Comparison of ENCODE assay signal across 8 cellular contexts in genomic region chr9:128026255-128027165, GRCh38. TPM values are rescaled to one million over a fixed set of nuclear protein-coding genes. Genes with fewer than 3 reads are reported as not detected.
DNase-seq lines count a peak whose midpoint lies in the region; ATAC-seq, FAIRE-seq and TF ChIP-seq lines count a peak whose summit lies in the region.

No MANE protein-coding gene starts in this region.

- peak overlapping the region in 7 of 11 experiments; percentile 2 to 56 (median 29); a peak in 10 of 22 replicates for H3K27ac ChIP-seq in BLaER1 treated with 17β-estradiol and CSF1 and Interleukin-3, amounts not matched to agents 10 nM and 100 nM
- no peak overlapping the region for H3K27ac ChIP-seq in HCT116 (ENCODE audit: low read depth, low read length)

- TF ChIP-seq POLR2A in HCT116 (IDR thresholded peaks at IDR 0.05; ENCODE audit: borderline replicate concordance, extremely low read depth, insufficient read depth, insufficient read length) (no peak), H54 (IDR thresholded peaks at IDR 0.05; ENCODE audit: low read depth, low read length) (no peak)

- no peak overlapping the region for H2AFZ ChIP-seq in HCT116 (ENCODE audit: low read depth, low read length, poor library complexity, severe bottlenecking)

- BruUV-seq in HCT116 (replicated peaks; lab: Mats Ljungman, UMichigan), result no TSS peak

- peak overlapping the region in 7 of 11 experiments; percentile 8 to 47 (median 25); a peak in 8 of 22 replicates for H3K9ac ChIP-seq in BLaER1 treated with 17β-estradiol and CSF1 and Interleukin-3, amounts not matched to agents 10 nM and 100 nM
- H3K9ac ChIP-seq in HCT116 (ENCODE audit: low read length), result no peak overlapping the region

- RAD21 ChIA-PET in HCT116 (lab: Charles Lee; ENCODE audit: low non-redundant PET in 1 of 2, low total read pairs in 2 of 2, uncharacterized antibody in 2 of 2, unreplicated experiment in 2 of 2), result no interaction called here

- H3K27me3 ChIP-seq in BLaER1 treated with 17β-estradiol and CSF1 and Interleukin-3, amounts not matched to agents 10 nM and 100 nM, result no peaks in the 10 kb centered on the region
- H3K27me3 ChIP-seq in HCT116 (ENCODE audit: insufficient read depth, low read length), result no peaks in the 10 kb centered on the region

- intact Hi-C loops in HCT116 (cut with micrococcal nuclease), result no loop called here

- no peak for TF ChIP-seq CTCF in HCT116 (IDR thresholded peaks at IDR 0.05 in 2 of 3, conservative IDR thresholded peaks at IDR 0.05 in 1 of 3; ENCODE audit: borderline replicate concordance in 1 of 3, insufficient read depth in 1 of 3, low read depth in 2 of 3, low read length in 2 of 3)

- peak; percentile 31; the same call in 1 of the 2 replicates for ATAC-seq in HCT116
- ATAC-seq in GM19455 (IDR thresholded peaks at IDR 0.05; ENCODE audit: unreplicated experiment), result no peak

- TF ChIP-seq RAD21 in HCT116 (IDR thresholded peaks at IDR 0.05; ENCODE audit: low read depth), result no peak

- POLR2A ChIA-PET in HCT116 (lab: Charles Lee), result interaction anchor here (0.9 kb wide), 1 partner anchor 20 kb away, joined by 3 read pairs; no protein-coding TSS in a partner anchor

- H3K9me2 ChIP-seq in HCT116 (ENCODE audit: insufficient read depth), result no peaks in the 10 kb centered on the region

- FAIRE-seq in H54 (lab: Jason Lieb, UNC), result no peak

- H3K4me3 ChIP-seq in BLaER1 treated with 17β-estradiol and CSF1 and Interleukin-3, amounts not matched to agents 10 nM and 100 nM, result no peak overlapping the region
- no peak overlapping the region for H3K4me3 ChIP-seq in HCT116 (replicated peaks in 1 of 2; ENCODE audit: low read depth in 1 of 2, low read length in 2 of 2)

- H3K4me1 ChIP-seq in BLaER1 treated with 17β-estradiol and CSF1 and Interleukin-3, amounts not matched to agents 10 nM and 100 nM, result peaks cover 48 to 73% (median 59%) of the 10 kb centered on the region in 10 experiments
- H3K4me1 ChIP-seq in HCT116 (ENCODE audit: control insufficient read depth in 1 of 2, insufficient read depth in 2 of 2, low read length in 2 of 2), result peaks cover 0 to 24% of the 10 kb centered on the region in 2 experiments; a peak in 2 of 4 replicates

- no peaks in the 10 kb centered on the region for H4K20me1 ChIP-seq in BLaER1 treated with 17β-estradiol and CSF1 and Interleukin-3, amounts not matched to agents 10 nM and 100 nM
- no peaks in the 10 kb centered on the region for H4K20me1 ChIP-seq in HCT116 (ENCODE audit: insufficient read depth)

- H3K36me3 ChIP-seq in BLaER1 treated with 17β-estradiol and CSF1 and Interleukin-3, amounts not matched to agents 10 nM and 100 nM, result no peaks in the 10 kb centered on the region
- no peaks in the 10 kb centered on the region for H3K36me3 ChIP-seq in HCT116 (ENCODE audit: control insufficient read depth in 1 of 2, insufficient read depth in 2 of 2, low read length in 2 of 2)

- no peaks in the 10 kb centered on the region for H3K9me3 ChIP-seq in BLaER1 treated with 17β-estradiol and CSF1 and Interleukin-3, amounts not matched to agents 10 nM and 100 nM (replicated peaks in 1 of 11)
- no peaks in the 10 kb centered on the region for H3K9me3 ChIP-seq in HCT116 (ENCODE audit: control insufficient read depth in 1 of 2, insufficient read depth in 1 of 2, low read depth in 1 of 2, low read length in 2 of 2)

- CTCF ChIA-PET in HCT116 (lab: Charles Lee), result no interaction called here

- H3K79me2 ChIP-seq in HCT116 (ENCODE audit: insufficient read depth, low read length), result no peaks in the 10 kb centered on the region

- no peak for DNase-seq in HCT116 (ENCODE audit: low read depth, low spot score)
- peak; percentile 30 to 68 (median 60) for DNase-seq in activated CD4-positive, CD25-positive, alpha-beta regulatory T cell (lab: John Stamatoyannopoulos, UW)
- DNase-seq in effector CD8-positive, alpha-beta T cell (lab: John Stamatoyannopoulos, UW), result peak; percentile 73
- peak; percentile 78 for DNase-seq in stimulated activated CD4-positive, alpha-beta T cell treated with anti-CD3 and anti-CD28 coated beads, Interleukin-4, amount 100 ng/mL, for 24 hours
- DNase-seq in H54 (ENCODE audit: insufficient read length, low spot score), result no peak
- DNase-seq in MV-4-11 (lab: John Stamatoyannopoulos, UW), result no peak

- H3K4me2 ChIP-seq in BLaER1 treated with 17β-estradiol and CSF1 and Interleukin-3, amounts not matched to agents 10 nM and 100 nM, result peak overlapping the region; percentile 56 to 83 (median 69)
- no peak overlapping the region for H3K4me2 ChIP-seq in HCT116 (ENCODE audit: low read length)

TF ChIP-seq in HCT116, 20 proteins besides CTCF, POLR2A, EP300 and RAD21:
- TF ChIP-seq ZBTB33 (IDR thresholded peaks at IDR 0.05; ENCODE audit: extremely low read depth, insufficient replicate concordance, low read length), result no peak

RNA-seq across cellular contexts. Expression of gene NAIF1, which starts 40.6 kb away (rescaled TPM):
- total RNA-seq in HCT116 (2021; ENCODE audit: unreplicated experiment), result 11.0 TPM
- polyA plus RNA-seq in HCT116 (2012), result 13.3 and 16.7 TPM in 2 replicates

RNA-seq across cellular contexts. Expression of gene SLC25A25, which starts 41.5 kb away (rescaled TPM):
- total RNA-seq in HCT116 (2021; ENCODE audit: unreplicated experiment), result 15.3 TPM
- polyA plus RNA-seq in HCT116 (2012), result 18.8 and 20.5 TPM in 2 replicates

RNA-seq across cellular contexts. Expression of gene EEIG1, which starts 45.7 kb away (rescaled TPM):
- total RNA-seq in HCT116 (2021; ENCODE audit: unreplicated experiment), result 44.2 TPM
- polyA plus RNA-seq in HCT116 (2012), result 28.1 and 33.1 TPM in 2 replicates

Comparison
In these comparisons a context has a peak if more than half of its experiments do, and no peak if none do; other contexts are left out.
1. DNase-seq: peak in activated CD4-positive, CD25-positive, alpha-beta regulatory T cell (4 of 4), effector CD8-positive, alpha-beta T cell (single experiment) and stimulated activated CD4-positive, alpha-beta T cell treated with anti-CD3 and anti-CD28 coated beads, Interleukin-4, amount 100 ng/mL, for 24 hours (single experiment); none in HCT116 (single experiment), H54 (single experiment) and MV-4-11 (single experiment).